Comparison of ENCODE assay signal across 8 cellular contexts in the genomic region with DNA sequence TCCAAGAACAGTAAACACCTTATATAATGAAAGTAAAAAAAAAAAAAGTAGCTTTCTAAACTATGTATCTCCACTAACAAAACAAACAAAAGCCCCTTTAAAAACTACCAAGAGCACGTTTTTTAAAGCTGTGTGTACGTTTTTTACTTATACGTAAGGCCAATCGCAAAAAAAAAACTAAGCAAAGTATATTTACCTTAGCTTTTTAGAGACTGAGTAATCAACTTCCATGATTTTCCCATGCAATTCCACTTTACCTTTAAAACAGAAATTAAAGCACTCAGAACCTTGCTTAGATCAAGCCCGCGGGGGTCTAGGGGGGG. TPM values are rescaled to one million over a fixed set of nuclear protein-coding genes. Genes with fewer than 3 reads are reported as not detected.
DNase-seq lines count a peak whose midpoint lies in the region; ATAC-seq and TF ChIP-seq lines count a peak whose summit lies in the region.

No MANE protein-coding gene starts in this region.

- no peaks in the 10 kb centered on the region for H4K20me1 ChIP-seq in KMS-11 (ENCODE audit: insufficient read depth)

- no peak for TF ChIP-seq CTCF in BJ (IDR thresholded peaks at IDR 0.05; ENCODE audit: insufficient read depth, low read depth, low read length)
- TF ChIP-seq CTCF in KMS-11 (conservative IDR thresholded peaks at IDR 0.05; ENCODE audit: low read depth, low read length) = no peak
- TF ChIP-seq CTCF in chondrocyte (IDR thresholded peaks at IDR 0.05) = no peak

- peaks cover 57% of the 10 kb centered on the region for H3K4me1 Mint-ChIP-seq in chondrocyte (ENCODE audit: low read depth)
- peaks cover 5 to 23% (median 15%) of the 10 kb centered on the region in 7 donors for H3K4me1 Mint-ChIP-seq in naive thymus-derived CD4-positive, alpha-beta T cell

- H3K36me3 ChIP-seq in BJ (ENCODE audit: control insufficient read depth, insufficient read depth, low read length) = no peaks in the 10 kb centered on the region
- no peaks in the 10 kb centered on the region for H3K36me3 ChIP-seq in KMS-11 (ENCODE audit: insufficient read depth)
- no peaks in the 10 kb centered on the region for H3K36me3 ChIP-seq in naive thymus-derived CD4-positive, alpha-beta T cell (ENCODE audit: control insufficient read depth in 2 of 3, insufficient read depth in 3 of 3, low read length in 3 of 3)

- H2AFZ ChIP-seq in KMS-11 (ENCODE audit: low read depth) = peak overlapping the region; percentile 92

- H3K27ac ChIP-seq in KMS-11 = peak overlapping the region; percentile 49
- H3K27ac ChIP-seq in naive thymus-derived CD4-positive, alpha-beta T cell (ENCODE audit: low read depth, low read length) = no peak overlapping the region

- peak overlapping the region; percentile 99 for H3K27ac Mint-ChIP-seq in chondrocyte (ENCODE audit: unreplicated experiment)
- no peak overlapping the region for H3K27ac Mint-ChIP-seq in naive thymus-derived CD4-positive, alpha-beta T cell

- POLR2A ChIA-PET in BJ (lab: Charles Lee) = no interaction called here
- POLR2A ChIA-PET in naive thymus-derived CD4-positive, alpha-beta T cell (lab: Charles Lee) = no interaction called here

- CTCF ChIA-PET in BJ (lab: Yijun Ruan, JAX) = interaction anchor here (0.6 to 3.7 kb wide), 9 partner anchors 32 to 164 kb away, joined by 3 to 18 read pairs (median 5); no protein-coding TSS in a partner anchor
- CTCF ChIA-PET in naive thymus-derived CD4-positive, alpha-beta T cell (lab: Charles Lee) = no interaction called here

- no peaks in the 10 kb centered on the region for H3K27me3 Mint-ChIP-seq in chondrocyte (ENCODE audit: low read depth)
- H3K27me3 Mint-ChIP-seq in naive thymus-derived CD4-positive, alpha-beta T cell = peaks cover 58 to 79% (median 65%) of the 10 kb centered on the region in 5 donors

- intact Hi-C loops in naive thymus-derived CD4-positive, alpha-beta T cell (cut with micrococcal nuclease) = loop anchor here (5.0 to 10.0 kb wide), 3 partner anchors 112 to 238 kb away; a partner anchor contains a TSS

- peaks cover 22% of the 10 kb centered on the region for H3K4me1 ChIP-seq in KMS-11 (ENCODE audit: low read depth, poor library complexity, severe bottlenecking)
- no peaks in the 10 kb centered on the region for H3K4me1 ChIP-seq in naive thymus-derived CD4-positive, alpha-beta T cell (ENCODE audit: control insufficient read depth in 2 of 2, insufficient read depth in 2 of 2, low read length in 2 of 2)

- H3K4me3 Mint-ChIP-seq in chondrocyte (ENCODE audit: unreplicated experiment) = peak overlapping the region; percentile 94
- H3K4me3 Mint-ChIP-seq in naive thymus-derived CD4-positive, alpha-beta T cell = peak overlapping the region; percentile 45 to 93 (median 70)

- peak overlapping the region; percentile 93 for H3K4me2 ChIP-seq in KMS-11

- peak overlapping the region; percentile 92 for H3K9ac ChIP-seq in KMS-11

- no peak for DNase-seq in BJ (ENCODE audit: low read depth)
- no peak for DNase-seq in chondrocyte (ENCODE audit: low spot score)
- DNase-seq in naive thymus-derived CD4-positive, alpha-beta T cell = no peak
- no peak for DNase-seq in NCI-H2171 treated with DMSO at 0.1 percent for 48 hours (lab: John Stamatoyannopoulos, UW)
- DNase-seq in activated effector memory CD4-positive, alpha-beta T cell treated with anti-CD3 and anti-CD28 coated beads, Interleukin-2, amount 50 U/mL, for 16 hours = no peak

- no peaks in the 10 kb centered on the region for H3K36me3 Mint-ChIP-seq in chondrocyte (ENCODE audit: low read depth)
- H3K36me3 Mint-ChIP-seq in naive thymus-derived CD4-positive, alpha-beta T cell = no peaks in the 10 kb centered on the region

- no peak for ATAC-seq in naive thymus-derived CD4-positive, alpha-beta T cell
- ATAC-seq in HG03039 (IDR thresholded peaks at IDR 0.05; ENCODE audit: unreplicated experiment) (no peak), HG02610 (IDR thresholded peaks at IDR 0.05; ENCODE audit: unreplicated experiment) (no peak)

- H3K27me3 ChIP-seq in BJ (ENCODE audit: control insufficient read depth, insufficient read depth, low read length) (no peaks in the 10 kb centered on the region), KMS-11 (ENCODE audit: insufficient read depth, low read depth) (no peaks in the 10 kb centered on the region)
- peaks cover 5 to 8% of the 10 kb centered on the region in 2 donors for H3K27me3 ChIP-seq in naive thymus-derived CD4-positive, alpha-beta T cell (ENCODE audit: control insufficient read depth in 2 of 2, insufficient read depth in 2 of 2, low read length in 2 of 2)

- H3K4me3 ChIP-seq in BJ (ENCODE audit: low read depth, low read length) (peak overlapping the region; percentile 92), KMS-11 (IDR thresholded peaks at IDR 0.05; ENCODE audit: insufficient read depth, low read depth, low read length) (peak overlapping the region; percentile 87)
- H3K4me3 ChIP-seq in naive thymus-derived CD4-positive, alpha-beta T cell (ENCODE audit: low read length) = no peak overlapping the region

- no peaks in the 10 kb centered on the region for H3K9me3 Mint-ChIP-seq in chondrocyte (ENCODE audit: low read depth)
- no peaks in the 10 kb centered on the region for H3K9me3 Mint-ChIP-seq in naive thymus-derived CD4-positive, alpha-beta T cell

- H3K9me3 ChIP-seq in naive thymus-derived CD4-positive, alpha-beta T cell (ENCODE audit: control insufficient read depth in 2 of 3, low read length in 3 of 3) = no peaks in the 10 kb centered on the region

- peaks cover 15% of the 10 kb centered on the region; the same call in 1 of the 2 replicates for H3K79me2 ChIP-seq in KMS-11 (ENCODE audit: insufficient read depth, low read depth)

RNA-seq across cellular contexts. Expression of a gene that starts 1.9 kb away (rescaled TPM):
- 2.0 and 7.1 TPM in 2 replicates for polyA plus RNA-seq in BJ (2011; rRNA removed)
- 8.6 and 16.7 TPM in 2 replicates for polyA minus RNA-seq in BJ (2011; rRNA and poly(A)+ RNA removed)
- 60.8 to 68.8 TPM (median 62.1 TPM) in 3 replicates for total RNA-seq in chondrocyte
- 1 to 10 TPM in 2 of 5 experiments, under 1 TPM in 2, not detected in 1; 0.14 to 5.0 (median 0.87) TPM for total RNA-seq in naive thymus-derived CD4-positive, alpha-beta T cell
- not detected for polyA plus RNA-seq in naive thymus-derived CD4-positive, alpha-beta T cell

Comparison
In these comparisons a context has a peak if more than half of its experiments do, and no peak if none do; other contexts are left out.
1. RNA of a gene that starts 1.9 kb away (total RNA-seq): 60.8 to 68.8 TPM in chondrocyte; 0.14 to 5.0 TPM in naive thymus-derived CD4-positive, alpha-beta T cell; every median in the first group is over 10 times any median in the second.